1 cellular context compared by ENCODE assay signal in the genomic region with DNA sequence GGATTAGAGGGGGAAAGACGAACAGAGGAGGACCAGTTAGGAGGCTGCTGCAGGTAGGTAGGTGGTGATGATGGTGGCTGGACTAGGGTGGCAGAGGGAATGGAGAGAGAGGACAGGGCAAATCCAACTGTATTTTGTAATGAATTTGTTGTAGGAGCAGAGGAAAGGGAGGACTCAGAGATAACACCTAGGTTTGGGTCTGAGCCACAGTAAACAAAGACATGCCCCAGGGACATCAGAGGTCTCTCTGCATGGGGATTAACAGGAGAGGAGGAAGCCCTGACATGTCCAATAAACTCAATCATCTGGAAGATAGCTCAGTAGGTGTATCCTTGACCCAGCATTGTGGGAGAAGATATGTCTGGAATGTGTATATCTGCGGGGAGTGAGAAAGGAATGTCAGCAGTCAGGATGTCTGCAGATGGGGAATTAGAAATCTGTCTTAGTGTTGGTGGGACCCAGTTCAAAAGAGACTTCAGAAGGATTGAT.
TF ChIP-seq lines count a peak whose summit lies in the region.

No MANE protein-coding gene starts in this region.

TF ChIP-seq in HEK293, 187 proteins besides CTCF, POLR2A, EP300 and RAD21 (continued from another document and continues in another):
- TF ChIP-seq ZBTB21 (tag by site-specific recombination; IDR thresholded peaks at IDR 0.05), result no peak
- no peak for TF ChIP-seq ZNF558 (tag by site-specific recombination; IDR thresholded peaks at IDR 0.05)
- no peak for TF ChIP-seq YY1 (tag by site-specific recombination; IDR thresholded peaks at IDR 0.05)
- TF ChIP-seq, protein P1, sequence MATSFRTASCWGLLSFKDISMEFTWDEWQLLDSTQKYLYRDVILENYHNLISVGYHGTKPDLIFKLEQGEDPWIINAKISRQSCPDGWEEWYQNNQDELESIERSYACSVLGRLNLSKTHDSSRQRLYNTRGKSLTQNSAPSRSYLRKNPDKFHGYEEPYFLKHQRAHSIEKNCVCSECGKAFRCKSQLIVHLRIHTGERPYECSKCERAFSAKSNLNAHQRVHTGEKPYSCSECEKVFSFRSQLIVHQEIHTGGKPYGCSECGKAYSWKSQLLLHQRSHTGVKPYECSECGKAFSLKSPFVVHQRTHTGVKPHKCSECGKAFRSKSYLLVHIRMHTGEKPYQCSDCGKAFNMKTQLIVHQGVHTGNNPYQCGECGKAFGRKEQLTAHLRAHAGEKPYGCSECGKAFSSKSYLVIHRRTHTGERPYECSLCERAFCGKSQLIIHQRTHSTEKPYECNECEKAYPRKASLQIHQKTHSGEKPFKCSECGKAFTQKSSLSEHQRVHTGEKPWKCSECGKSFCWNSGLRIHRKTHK (tag by site-specific recombination; IDR thresholded peaks at IDR 0.05), result no peak
- TF ChIP-seq ZNF777 (tag by site-specific recombination; IDR thresholded peaks at IDR 0.05; ENCODE audit: borderline replicate concordance), result no peak
- no peak for TF ChIP-seq ZNF292 (tag by site-specific recombination; IDR thresholded peaks at IDR 0.05; ENCODE audit: borderline replicate concordance, low read depth)
- TF ChIP-seq ZNF266 (tag by site-specific recombination; IDR thresholded peaks at IDR 0.05; ENCODE audit: low read depth), result no peak
- TF ChIP-seq, protein P2, sequence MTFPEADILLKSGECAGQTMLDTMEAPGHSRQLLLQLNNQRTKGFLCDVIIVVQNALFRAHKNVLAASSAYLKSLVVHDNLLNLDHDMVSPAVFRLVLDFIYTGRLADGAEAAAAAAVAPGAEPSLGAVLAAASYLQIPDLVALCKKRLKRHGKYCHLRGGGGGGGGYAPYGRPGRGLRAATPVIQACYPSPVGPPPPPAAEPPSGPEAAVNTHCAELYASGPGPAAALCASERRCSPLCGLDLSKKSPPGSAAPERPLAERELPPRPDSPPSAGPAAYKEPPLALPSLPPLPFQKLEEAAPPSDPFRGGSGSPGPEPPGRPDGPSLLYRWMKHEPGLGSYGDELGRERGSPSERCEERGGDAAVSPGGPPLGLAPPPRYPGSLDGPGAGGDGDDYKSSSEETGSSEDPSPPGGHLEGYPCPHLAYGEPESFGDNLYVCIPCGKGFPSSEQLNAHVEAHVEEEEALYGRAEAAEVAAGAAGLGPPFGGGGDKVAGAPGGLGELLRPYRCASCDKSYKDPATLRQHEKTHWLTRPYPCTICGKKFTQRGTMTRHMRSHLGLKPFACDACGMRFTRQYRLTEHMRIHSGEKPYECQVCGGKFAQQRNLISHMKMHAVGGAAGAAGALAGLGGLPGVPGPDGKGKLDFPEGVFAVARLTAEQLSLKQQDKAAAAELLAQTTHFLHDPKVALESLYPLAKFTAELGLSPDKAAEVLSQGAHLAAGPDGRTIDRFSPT (tag by site-specific recombination; IDR thresholded peaks at IDR 0.05), result peak; percentile 80
- peak; percentile 73 for TF ChIP-seq FEZF1 (tag by site-specific recombination; IDR thresholded peaks at IDR 0.05)
- TF ChIP-seq, protein P3, sequence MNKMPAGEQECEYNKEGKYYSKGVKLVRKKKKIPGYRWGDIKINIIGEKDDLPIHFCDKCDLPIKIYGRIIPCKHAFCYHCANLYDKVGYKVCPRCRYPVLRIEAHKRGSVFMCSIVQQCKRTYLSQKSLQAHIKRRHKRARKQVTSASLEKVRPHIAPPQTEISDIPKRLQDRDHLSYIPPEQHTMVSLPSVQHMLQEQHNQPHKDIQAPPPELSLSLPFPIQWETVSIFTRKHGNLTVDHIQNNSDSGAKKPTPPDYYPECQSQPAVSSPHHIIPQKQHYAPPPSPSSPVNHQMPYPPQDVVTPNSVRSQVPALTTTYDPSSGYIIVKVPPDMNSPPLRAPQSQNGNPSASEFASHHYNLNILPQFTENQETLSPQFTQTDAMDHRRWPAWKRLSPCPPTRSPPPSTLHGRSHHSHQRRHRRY (tag by site-specific recombination; IDR thresholded peaks at IDR 0.05), result no peak
- TF ChIP-seq KLF7 (tag by site-specific recombination; IDR thresholded peaks at IDR 0.05; ENCODE audit: borderline replicate concordance), result peak; percentile 77; the same call in 1 of the 2 replicates
- TF ChIP-seq ZNF302 (tag by site-specific recombination; IDR thresholded peaks at IDR 0.05; ENCODE audit: low read depth), result no peak
- no peak for TF ChIP-seq HOXA7 (CRISPR knock-in tag; IDR thresholded peaks at IDR 0.05; ENCODE audit: borderline replicate concordance)
- peak; percentile 73 for TF ChIP-seq ZFHX2 (tag by site-specific recombination; conservative IDR thresholded peaks at IDR 0.05)
- no peak for TF ChIP-seq ZNF707 (tag by site-specific recombination; IDR thresholded peaks at IDR 0.05)
- no peak for TF ChIP-seq ZNF792 (tag by site-specific recombination; IDR thresholded peaks at IDR 0.05)
- no peak for TF ChIP-seq ZNF311 (tag by site-specific recombination; IDR thresholded peaks at IDR 0.05; ENCODE audit: borderline replicate concordance)
- TF ChIP-seq, protein P4, sequence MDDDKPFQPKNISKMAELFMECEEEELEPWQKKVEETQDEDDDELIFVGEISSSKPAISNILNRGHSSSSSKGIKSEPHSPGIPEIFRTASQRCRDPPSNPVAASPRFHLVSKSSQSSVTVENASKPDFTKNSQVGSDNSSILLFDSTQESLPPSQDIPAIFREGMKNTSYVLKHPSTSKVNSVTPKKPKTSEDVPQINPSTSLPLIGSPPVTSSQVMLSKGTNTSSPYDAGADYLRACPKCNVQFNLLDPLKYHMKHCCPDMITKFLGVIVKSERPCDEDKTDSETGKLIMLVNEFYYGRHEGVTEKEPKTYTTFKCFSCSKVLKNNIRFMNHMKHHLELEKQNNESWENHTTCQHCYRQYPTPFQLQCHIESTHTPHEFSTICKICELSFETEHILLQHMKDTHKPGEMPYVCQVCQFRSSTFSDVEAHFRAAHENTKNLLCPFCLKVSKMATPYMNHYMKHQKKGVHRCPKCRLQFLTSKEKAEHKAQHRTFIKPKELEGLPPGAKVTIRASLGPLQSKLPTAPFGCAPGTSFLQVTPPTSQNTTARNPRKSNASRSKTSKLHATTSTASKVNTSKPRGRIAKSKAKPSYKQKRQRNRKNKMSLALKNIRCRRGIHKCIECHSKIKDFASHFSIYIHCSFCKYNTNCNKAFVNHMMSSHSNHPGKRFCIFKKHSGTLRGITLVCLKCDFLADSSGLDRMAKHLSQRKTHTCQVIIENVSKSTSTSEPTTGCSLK (tag by site-specific recombination; IDR thresholded peaks at IDR 0.05), result no peak
- TF ChIP-seq, protein P5, sequence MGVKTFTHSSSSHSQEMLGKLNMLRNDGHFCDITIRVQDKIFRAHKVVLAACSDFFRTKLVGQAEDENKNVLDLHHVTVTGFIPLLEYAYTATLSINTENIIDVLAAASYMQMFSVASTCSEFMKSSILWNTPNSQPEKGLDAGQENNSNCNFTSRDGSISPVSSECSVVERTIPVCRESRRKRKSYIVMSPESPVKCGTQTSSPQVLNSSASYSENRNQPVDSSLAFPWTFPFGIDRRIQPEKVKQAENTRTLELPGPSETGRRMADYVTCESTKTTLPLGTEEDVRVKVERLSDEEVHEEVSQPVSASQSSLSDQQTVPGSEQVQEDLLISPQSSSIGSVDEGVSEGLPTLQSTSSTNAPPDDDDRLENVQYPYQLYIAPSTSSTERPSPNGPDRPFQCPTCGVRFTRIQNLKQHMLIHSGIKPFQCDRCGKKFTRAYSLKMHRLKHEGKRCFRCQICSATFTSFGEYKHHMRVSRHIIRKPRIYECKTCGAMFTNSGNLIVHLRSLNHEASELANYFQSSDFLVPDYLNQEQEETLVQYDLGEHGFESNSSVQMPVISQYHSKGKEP (tag by site-specific recombination; IDR thresholded peaks at IDR 0.05), result peak; percentile 55; the same call in 1 of the 2 replicates
- no peak for TF ChIP-seq TRIM28 (IDR thresholded peaks at IDR 0.05; ENCODE audit: borderline replicate concordance, low read length)
- no peak for TF ChIP-seq ZNF10 (tag by site-specific recombination; IDR thresholded peaks at IDR 0.05)
- no peak for TF ChIP-seq KLF9 (tag by site-specific recombination; IDR thresholded peaks at IDR 0.05; ENCODE audit: low read depth)
- peak; percentile 56; the same call in 1 of the 2 replicates for TF ChIP-seq ZNF629 (tag by site-specific recombination; IDR thresholded peaks at IDR 0.05)
- TF ChIP-seq KLF16 (tag by site-specific recombination; IDR thresholded peaks at IDR 0.05), result peak; percentile 50; the same call in 1 of the 2 replicates
- TF ChIP-seq, protein P6, sequence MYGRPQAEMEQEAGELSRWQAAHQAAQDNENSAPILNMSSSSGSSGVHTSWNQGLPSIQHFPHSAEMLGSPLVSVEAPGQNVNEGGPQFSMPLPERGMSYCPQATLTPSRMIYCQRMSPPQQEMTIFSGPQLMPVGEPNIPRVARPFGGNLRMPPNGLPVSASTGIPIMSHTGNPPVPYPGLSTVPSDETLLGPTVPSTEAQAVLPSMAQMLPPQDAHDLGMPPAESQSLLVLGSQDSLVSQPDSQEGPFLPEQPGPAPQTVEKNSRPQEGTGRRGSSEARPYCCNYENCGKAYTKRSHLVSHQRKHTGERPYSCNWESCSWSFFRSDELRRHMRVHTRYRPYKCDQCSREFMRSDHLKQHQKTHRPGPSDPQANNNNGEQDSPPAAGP (tag by site-specific recombination; IDR thresholded peaks at IDR 0.05), result peak; percentile 76
- TF ChIP-seq ZNF585B (tag by site-specific recombination; IDR thresholded peaks at IDR 0.05), result no peak
- TF ChIP-seq, protein P7, sequence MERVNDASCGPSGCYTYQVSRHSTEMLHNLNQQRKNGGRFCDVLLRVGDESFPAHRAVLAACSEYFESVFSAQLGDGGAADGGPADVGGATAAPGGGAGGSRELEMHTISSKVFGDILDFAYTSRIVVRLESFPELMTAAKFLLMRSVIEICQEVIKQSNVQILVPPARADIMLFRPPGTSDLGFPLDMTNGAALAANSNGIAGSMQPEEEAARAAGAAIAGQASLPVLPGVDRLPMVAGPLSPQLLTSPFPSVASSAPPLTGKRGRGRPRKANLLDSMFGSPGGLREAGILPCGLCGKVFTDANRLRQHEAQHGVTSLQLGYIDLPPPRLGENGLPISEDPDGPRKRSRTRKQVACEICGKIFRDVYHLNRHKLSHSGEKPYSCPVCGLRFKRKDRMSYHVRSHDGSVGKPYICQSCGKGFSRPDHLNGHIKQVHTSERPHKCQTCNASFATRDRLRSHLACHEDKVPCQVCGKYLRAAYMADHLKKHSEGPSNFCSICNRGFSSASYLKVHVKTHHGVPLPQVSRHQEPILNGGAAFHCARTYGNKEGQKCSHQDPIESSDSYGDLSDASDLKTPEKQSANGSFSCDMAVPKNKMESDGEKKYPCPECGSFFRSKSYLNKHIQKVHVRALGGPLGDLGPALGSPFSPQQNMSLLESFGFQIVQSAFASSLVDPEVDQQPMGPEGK (tag by site-specific recombination; IDR thresholded peaks at IDR 0.05), result peak; percentile 32; the same call in 1 of the 2 replicates
- TF ChIP-seq SCRT2 (tag by site-specific recombination; IDR thresholded peaks at IDR 0.05), result no peak
- TF ChIP-seq ZNF548 (tag by site-specific recombination; IDR thresholded peaks at IDR 0.05), result peak; percentile 96
- TF ChIP-seq ZNF571 (tag by site-specific recombination; IDR thresholded peaks at IDR 0.05), result no peak
- TF ChIP-seq ZNF24 (tag by site-specific recombination; IDR thresholded peaks at IDR 0.05), result no peak
- TF ChIP-seq ZNF132 (tag by site-specific recombination; IDR thresholded peaks at IDR 0.05; ENCODE audit: borderline replicate concordance), result no peak
- TF ChIP-seq GFI1B (tag by site-specific recombination; IDR thresholded peaks at IDR 0.05), result no peak
- no peak for TF ChIP-seq ZNF146 (tag by site-specific recombination; IDR thresholded peaks at IDR 0.05)
- TF ChIP-seq ZBTB48 (tag by site-specific recombination; IDR thresholded peaks at IDR 0.05), result no peak
- TF ChIP-seq ZNF555 (tag by site-specific recombination; conservative IDR thresholded peaks at IDR 0.05), result no peak
- no peak for TF ChIP-seq HOXC10 (CRISPR knock-in tag; IDR thresholded peaks at IDR 0.05)
- TF ChIP-seq, protein P8, sequence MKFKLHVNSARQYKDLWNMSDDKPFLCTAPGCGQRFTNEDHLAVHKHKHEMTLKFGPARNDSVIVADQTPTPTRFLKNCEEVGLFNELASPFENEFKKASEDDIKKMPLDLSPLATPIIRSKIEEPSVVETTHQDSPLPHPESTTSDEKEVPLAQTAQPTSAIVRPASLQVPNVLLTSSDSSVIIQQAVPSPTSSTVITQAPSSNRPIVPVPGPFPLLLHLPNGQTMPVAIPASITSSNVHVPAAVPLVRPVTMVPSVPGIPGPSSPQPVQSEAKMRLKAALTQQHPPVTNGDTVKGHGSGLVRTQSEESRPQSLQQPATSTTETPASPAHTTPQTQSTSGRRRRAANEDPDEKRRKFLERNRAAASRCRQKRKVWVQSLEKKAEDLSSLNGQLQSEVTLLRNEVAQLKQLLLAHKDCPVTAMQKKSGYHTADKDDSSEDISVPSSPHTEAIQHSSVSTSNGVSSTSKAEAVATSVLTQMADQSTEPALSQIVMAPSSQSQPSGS (tag by site-specific recombination; IDR thresholded peaks at IDR 0.05; ENCODE audit: low read depth), result no peak
- TF ChIP-seq ZFP41 (tag by site-specific recombination; IDR thresholded peaks at IDR 0.05; ENCODE audit: borderline replicate concordance), result no peak
- TF ChIP-seq ZNF626 (tag by site-specific recombination; IDR thresholded peaks at IDR 0.05), result no peak
- peak; percentile 99 for TF ChIP-seq WT1 (tag by site-specific recombination; IDR thresholded peaks at IDR 0.05)
- TF ChIP-seq, protein P9, sequence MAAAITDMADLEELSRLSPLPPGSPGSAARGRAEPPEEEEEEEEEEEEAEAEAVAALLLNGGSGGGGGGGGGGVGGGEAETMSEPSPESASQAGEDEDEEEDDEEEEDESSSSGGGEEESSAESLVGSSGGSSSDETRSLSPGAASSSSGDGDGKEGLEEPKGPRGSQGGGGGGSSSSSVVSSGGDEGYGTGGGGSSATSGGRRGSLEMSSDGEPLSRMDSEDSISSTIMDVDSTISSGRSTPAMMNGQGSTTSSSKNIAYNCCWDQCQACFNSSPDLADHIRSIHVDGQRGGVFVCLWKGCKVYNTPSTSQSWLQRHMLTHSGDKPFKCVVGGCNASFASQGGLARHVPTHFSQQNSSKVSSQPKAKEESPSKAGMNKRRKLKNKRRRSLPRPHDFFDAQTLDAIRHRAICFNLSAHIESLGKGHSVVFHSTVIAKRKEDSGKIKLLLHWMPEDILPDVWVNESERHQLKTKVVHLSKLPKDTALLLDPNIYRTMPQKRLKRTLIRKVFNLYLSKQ (tag by site-specific recombination; IDR thresholded peaks at IDR 0.05; ENCODE audit: borderline replicate concordance), result no peak
- no peak for TF ChIP-seq ZNF324 (tag by site-specific recombination; IDR thresholded peaks at IDR 0.05)
- TF ChIP-seq ZNF76 (tag by site-specific recombination; IDR thresholded peaks at IDR 0.05; ENCODE audit: borderline replicate concordance, low read depth), result no peak
- peak; percentile 50; the same call in 1 of the 2 replicates for TF ChIP-seq KLF10 (tag by site-specific recombination; IDR thresholded peaks at IDR 0.05)
- TF ChIP-seq ZNF23 (tag by site-specific recombination; IDR thresholded peaks at IDR 0.05; ENCODE audit: borderline replicate concordance), result no peak
- TF ChIP-seq ZNF211 (tag by site-specific recombination; IDR thresholded peaks at IDR 0.05; ENCODE audit: low read depth), result no peak
- TF ChIP-seq ZNF776 (tag by site-specific recombination; IDR thresholded peaks at IDR 0.05; ENCODE audit: borderline replicate concordance), result no peak
- TF ChIP-seq ZNF121 (tag by site-specific recombination; IDR thresholded peaks at IDR 0.05), result no peak
